Comparison of ENCODE assay signal across 8 cellular contexts in genomic region chr15:97961067-97961954, GRCh38. TPM values are rescaled to one million over a fixed set of nuclear protein-coding genes. Genes with fewer than 3 reads are reported as not detected.
DNase-seq lines count a peak whose midpoint lies in the region; ATAC-seq and TF ChIP-seq lines count a peak whose summit lies in the region.

No MANE protein-coding gene starts in this region.

- no peak for TF ChIP-seq POLR2A in testis (IDR thresholded peaks at IDR 0.05)

- peak; percentile 17 for DNase-seq in activated naive CD4-positive, alpha-beta T cell treated with anti-CD3 and anti-CD28 coated beads for 36 hours
- DNase-seq in activated naive CD4-positive, alpha-beta T cell treated with Interleukin-2 at 50 U/mL for 16 hours = no peak
- peak; percentile 45 for DNase-seq in T1000 (lab: John Stamatoyannopoulos, UW)
- peak; percentile 18 for DNase-seq in endothelial cell (ENCODE audit: low spot score)
- DNase-seq in testis = peak; percentile 62
- no peak for DNase-seq in NOMO-1 treated with DMSO at 0.1 percent for 48 hours (lab: John Stamatoyannopoulos, UW; ENCODE audit: unreplicated experiment)

- H3K27me3 ChIP-seq in testis = no peaks in the 10 kb centered on the region

- 8% methylated on average over 33 to 42 of the region's 48 CpGs for WGBS in mesodermal cell (ENCODE audit: insufficient coverage in 2 of 2), 2 experiments
- WGBS in testis, 2 donors = 3 to 6% methylated on average over 25 to 38 of the region's 48 CpGs

- H3K27ac Mint-ChIP-seq in activated naive CD4-positive, alpha-beta T cell treated with anti-CD3 and anti-CD28 coated beads for 36 hours = no peak overlapping the region
- peak overlapping the region; percentile 30 for H3K27ac Mint-ChIP-seq in endothelial cell (ENCODE audit: unreplicated experiment)

- H3K4me3 ChIP-seq in mesodermal cell (ENCODE audit: extremely low read depth, insufficient read depth, low read length, poor library complexity, severe bottlenecking) = peak overlapping the region; percentile 60
- H3K4me3 ChIP-seq in testis = peak overlapping the region; percentile 91 to 96

- H3K9me3 ChIP-seq in mesodermal cell (ENCODE audit: control insufficient read depth, low read length) (no peaks in the 10 kb centered on the region), testis (no peaks in the 10 kb centered on the region)

- no peaks in the 10 kb centered on the region for H3K4me1 ChIP-seq in mesodermal cell (ENCODE audit: control insufficient read depth, insufficient read depth, low read length, poor library complexity, severe bottlenecking)
- peaks cover 4% of the 10 kb centered on the region for H3K4me1 ChIP-seq in testis

- H3K4me1 Mint-ChIP-seq in activated naive CD4-positive, alpha-beta T cell treated with anti-CD3 and anti-CD28 coated beads for 36 hours (ENCODE audit: low read depth) = peaks cover 16% of the 10 kb centered on the region
- peaks cover 12% of the 10 kb centered on the region for H3K4me1 Mint-ChIP-seq in endothelial cell (ENCODE audit: unreplicated experiment)

- no peaks in the 10 kb centered on the region for H3K36me3 Mint-ChIP-seq in activated naive CD4-positive, alpha-beta T cell treated with anti-CD3 and anti-CD28 coated beads for 36 hours (ENCODE audit: low read depth)
- no peaks in the 10 kb centered on the region for H3K36me3 Mint-ChIP-seq in endothelial cell (ENCODE audit: low read depth, unreplicated experiment)

- intact Hi-C loops in activated naive CD4-positive, alpha-beta T cell treated with anti-CD3 and anti-CD28 coated beads for 36 hours (cut with micrococcal nuclease) = loop anchor here (10.0 kb wide), 1 partner anchor 1053 kb away; no protein-coding TSS in a partner anchor
- intact Hi-C loops in testis (cut with DNase I; ENCODE audit: low total_unique reads) = no loop called here

- H3K36me3 ChIP-seq in mesodermal cell (ENCODE audit: control insufficient read depth, insufficient read depth, low read length) (no peaks in the 10 kb centered on the region), testis (ENCODE audit: low read depth, missing control alignments) (no peaks in the 10 kb centered on the region)

- CTCF ChIA-PET in activated naive CD4-positive, alpha-beta T cell treated with anti-CD3 and anti-CD28 coated beads for 36 hours (lab: Charles Lee) = no interaction called here

- H3K27me3 Mint-ChIP-seq in activated naive CD4-positive, alpha-beta T cell treated with anti-CD3 and anti-CD28 coated beads for 36 hours (ENCODE audit: low read depth) = no peaks in the 10 kb centered on the region
- H3K27me3 Mint-ChIP-seq in endothelial cell (ENCODE audit: unreplicated experiment) = peaks cover 3% of the 10 kb centered on the region

- TF ChIP-seq CTCF in endothelial cell (IDR thresholded peaks at IDR 0.05; ENCODE audit: unreplicated experiment) (no peak), testis (IDR thresholded peaks at IDR 0.05) (no peak)

- H3K27ac ChIP-seq in mesodermal cell (ENCODE audit: low read depth, low read length, severe bottlenecking) = no peak overlapping the region
- peak overlapping the region; percentile 75 to 91 for H3K27ac ChIP-seq in testis

- peak overlapping the region; percentile 67 for H3K4me3 Mint-ChIP-seq in activated naive CD4-positive, alpha-beta T cell treated with anti-CD3 and anti-CD28 coated beads for 36 hours
- peak overlapping the region; percentile 88 for H3K4me3 Mint-ChIP-seq in endothelial cell (ENCODE audit: unreplicated experiment)

- no peaks in the 10 kb centered on the region for H3K9me3 Mint-ChIP-seq in activated naive CD4-positive, alpha-beta T cell treated with anti-CD3 and anti-CD28 coated beads for 36 hours
- no peaks in the 10 kb centered on the region for H3K9me3 Mint-ChIP-seq in endothelial cell (ENCODE audit: unreplicated experiment)

- no peak for ATAC-seq in HG03378 (IDR thresholded peaks at IDR 0.05; ENCODE audit: unreplicated experiment)

RNA-seq across cellular contexts. Expression of gene ARRDC4, which starts 0.8 kb away (rescaled TPM):
- under 1 TPM; 0.17 to 0.20 TPM for total RNA-seq in activated naive CD4-positive, alpha-beta T cell treated with anti-CD3 and anti-CD28 coated beads for 36 hours
- total RNA-seq in endothelial cell (ENCODE audit: unreplicated experiment) (6.7 TPM), testis (10 to 100 TPM; 37.0 to 54.2 TPM)
- 12.6 TPM for polyA plus RNA-seq in mesodermal cell (2013, experiment 1 of 2)
- polyA plus RNA-seq in mesodermal cell (2013, experiment 2 of 2) = 10.8 TPM
- polyA plus RNA-seq in testis (ENCODE audit: insufficient read depth, low read depth, low replicate concordance) = 28.3 TPM

Comparison
In these comparisons a context has a peak if more than half of its experiments do, and no peak if none do; other contexts are left out.
1. DNase-seq: peak in activated naive CD4-positive, alpha-beta T cell treated with anti-CD3 and anti-CD28 coated beads for 36 hours (single experiment), T1000 (single experiment), endothelial cell (single experiment) and testis (single experiment); none in activated naive CD4-positive, alpha-beta T cell treated with Interleukin-2 at 50 U/mL for 16 hours (single experiment) and NOMO-1 treated with DMSO at 0.1 percent for 48 hours (single experiment).